In the genomic region with DNA sequence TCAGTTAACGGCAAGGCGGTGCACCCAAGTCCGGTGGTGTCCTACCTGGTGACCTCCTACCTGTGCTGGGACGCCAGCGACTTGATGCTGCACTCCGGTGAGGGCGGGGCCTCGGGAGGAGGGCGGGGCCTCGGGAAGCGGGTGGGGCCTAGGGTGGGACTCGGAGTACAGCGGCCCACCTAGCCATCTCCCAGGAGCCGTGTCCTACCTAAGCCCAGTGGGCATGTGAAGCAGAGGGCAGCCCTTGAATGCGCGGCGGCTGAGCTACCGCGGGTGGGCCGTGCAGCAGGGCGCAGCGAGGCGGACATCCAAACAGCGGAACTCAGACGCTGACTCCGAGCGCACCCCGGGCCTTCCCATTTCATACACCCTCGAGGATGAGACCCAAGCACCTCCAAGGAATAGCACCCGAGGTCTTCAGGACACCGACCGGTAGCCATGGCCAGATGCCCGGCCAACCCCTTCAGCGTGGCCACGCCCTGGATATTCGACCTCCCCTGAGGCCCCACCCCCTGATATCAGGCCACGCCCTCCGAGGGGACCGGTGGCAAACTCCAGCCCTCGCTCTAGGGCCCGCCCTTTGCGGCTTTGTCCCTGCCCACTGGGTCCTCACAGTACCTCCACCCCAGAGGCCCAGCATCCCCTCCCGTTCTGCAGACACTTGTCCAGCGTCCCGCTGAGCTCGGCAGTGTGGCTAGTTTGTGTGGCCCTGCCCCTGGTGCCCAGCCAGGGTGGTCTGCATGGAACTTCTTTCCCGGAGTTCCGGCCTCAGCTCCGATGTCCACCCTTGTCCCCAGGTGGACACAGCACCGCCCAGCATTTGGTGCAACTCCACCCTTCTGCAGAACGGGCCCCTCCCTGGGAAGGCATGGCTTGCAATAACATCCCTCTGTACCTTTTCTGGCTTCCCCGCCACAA, we compare ENCODE assay signal across 8 cellular contexts. TPM values are rescaled to one million over a fixed set of nuclear protein-coding genes. Genes with fewer than 3 reads are reported as not detected.
DNase-seq lines count a peak whose midpoint lies in the region; ATAC-seq, FAIRE-seq and TF ChIP-seq lines count a peak whose summit lies in the region.

No MANE protein-coding gene starts in this region.

- POLR2A ChIA-PET in OCI-LY7 (lab: Charles Lee): no interaction called here

- DNase-seq in COR-L47 (lab: John Stamatoyannopoulos, UW) (peak; percentile 33), OCI-LY7 (ENCODE audit: low spot score) (peak; percentile 71), lung (ENCODE audit: low spot score) (peak; percentile 31), urothelium cell line (ENCODE audit: low spot score) (peak; percentile 87), superior temporal gyrus (ENCODE audit: extremely low spot score) (no peak)

- 7% methylated on average over 51 to 52 of the region's 52 CpGs for WGBS in lung, 2 donors

- BruUV-seq in OCI-LY7 (replicated peaks; lab: Mats Ljungman, UMichigan): no TSS peak

- H3K4me3 ChIP-seq in OCI-LY7 (ENCODE audit: low read depth, low read length, poor library complexity, severe bottlenecking) (peak overlapping the region; percentile 71), lung (no peak overlapping the region)

- H3K9me2 ChIP-seq in OCI-LY7 (ENCODE audit: insufficient read depth, low read length): no peaks in the 10 kb centered on the region

- H3K27me3 Mint-ChIP-seq in brain: peaks cover 92% of the 10 kb centered on the region

- peak; percentile 53 for ATAC-seq in GM19023 (IDR thresholded peaks at IDR 0.05; ENCODE audit: unreplicated experiment)
- peak; percentile 60 for ATAC-seq in HG03066 (IDR thresholded peaks at IDR 0.05; ENCODE audit: low read depth, unreplicated experiment)
- ATAC-seq in lung (ENCODE audit: insufficient read depth, low FRiP score): no peak

- H3K27me3 ChIP-seq in lung (ENCODE audit: control insufficient read depth, insufficient read depth): peaks cover 3% of the 10 kb centered on the region

- H3K9me3 Mint-ChIP-seq in brain: peaks cover 0 to 22% (median 0%) of the 10 kb centered on the region in 5 experiments

- peak overlapping the region; percentile 83 for H3K4me2 ChIP-seq in OCI-LY7 (ENCODE audit: low read length)

- no peaks in the 10 kb centered on the region for H4K20me1 ChIP-seq in OCI-LY7 (ENCODE audit: insufficient read depth, low read length)

- H3K4me1 ChIP-seq in OCI-LY7 (ENCODE audit: insufficient read depth, low read length, poor library complexity, severe bottlenecking): peaks cover 30% of the 10 kb centered on the region
- H3K4me1 ChIP-seq in lung (ENCODE audit: control insufficient read depth in 2 of 2, insufficient read depth in 2 of 2, low read length in 2 of 2): no peaks in the 10 kb centered on the region

- FAIRE-seq in urothelium cell line (lab: Jason Lieb, UNC): no peak

- TF ChIP-seq CTCF in OCI-LY7 (conservative IDR thresholded peaks at IDR 0.05; ENCODE audit: low read length) (no peak), brain (conservative IDR thresholded peaks at IDR 0.05) (no peak), lung (IDR thresholded peaks at IDR 0.05; ENCODE audit: control extremely low read depth, extremely low read depth) (no peak)

- H3K27ac Mint-ChIP-seq in brain: peak overlapping the region in 1 of 5 experiments; percentile 67

- peak overlapping the region; percentile 66 to 84 (median 79) for H3K4me3 Mint-ChIP-seq in brain

- H3K27ac ChIP-seq in OCI-LY7 (ENCODE audit: low read depth, low read length, poor library complexity, severe bottlenecking): no peak overlapping the region
- H3K27ac ChIP-seq in lung (ENCODE audit: low read depth in 1 of 2, low read length in 1 of 2): no peak overlapping the region

- H3K9me3 ChIP-seq in OCI-LY7 (ENCODE audit: low read length) (no peaks in the 10 kb centered on the region), lung (ENCODE audit: control insufficient read depth in 2 of 2, insufficient read depth in 1 of 2, low read length in 1 of 2) (peaks cover 0 to 3% of the 10 kb centered on the region in 2 donors)

- CTCF ChIA-PET in OCI-LY7 (lab: Charles Lee; ENCODE audit: unreplicated experiment): no interaction called here

- no peaks in the 10 kb centered on the region for H3K79me2 ChIP-seq in OCI-LY7 (ENCODE audit: insufficient read depth, low read depth, low read length)

- no peaks in the 10 kb centered on the region for H3K36me3 Mint-ChIP-seq in brain

- H3K4me1 Mint-ChIP-seq in brain: peaks cover 27% of the 10 kb centered on the region

- peak overlapping the region; percentile 95 for H2AFZ ChIP-seq in OCI-LY7 (ENCODE audit: low read length)

- intact Hi-C loops in OCI-LY7 (cut with micrococcal nuclease; ENCODE audit: unreplicated experiment): loop anchor here (2.0 kb wide), 1 partner anchor 13 kb away; no protein-coding TSS in a partner anchor

- H3K36me3 ChIP-seq in OCI-LY7 (ENCODE audit: insufficient read depth, low read length) (no peaks in the 10 kb centered on the region), lung (ENCODE audit: control insufficient read depth in 2 of 2, insufficient read depth in 2 of 2, low read length in 2 of 2) (no peaks in the 10 kb centered on the region)

RNA-seq across cellular contexts. Expression of a gene that starts 5.4 kb away (rescaled TPM):
- not detected in 2 replicates for total RNA-seq in OCI-LY7 (2014; rRNA removed; shearing (Covaris generic))
- total RNA-seq in OCI-LY7 (2022) (3.4 and 5.1 TPM in 2 replicates), lung (under 1 TPM in 1 of 2 donors, not detected in 1; 0.92 TPM)
- polyA plus RNA-seq in brain (ENCODE audit: insufficient read depth, low read depth, low replicate concordance) (not detected), lung (under 1 TPM; 0.25 to 0.83 TPM)

RNA-seq across cellular contexts. Expression of a gene that starts 15.2 kb away (rescaled TPM):
- not detected in 2 replicates for total RNA-seq in OCI-LY7 (2014; rRNA removed; shearing (Covaris generic))
- total RNA-seq in OCI-LY7 (2022) (not detected in 2 replicates), lung (not detected)
- polyA plus RNA-seq in brain (ENCODE audit: insufficient read depth, low read depth, low replicate concordance) (not detected), lung (not detected)

RNA-seq across cellular contexts. Expression of a gene that starts 28.0 kb away (rescaled TPM):
- total RNA-seq in OCI-LY7 (2014; rRNA removed; shearing (Covaris generic)): not detected in 2 replicates
- total RNA-seq in OCI-LY7 (2022) (not detected in 2 replicates), lung (not detected)
- polyA plus RNA-seq in brain (ENCODE audit: insufficient read depth, low read depth, low replicate concordance) (not detected), lung (not detected)

RNA-seq across cellular contexts. Expression of a gene that starts 36.5 kb away (rescaled TPM):
- total RNA-seq in OCI-LY7 (2014; rRNA removed; shearing (Covaris generic)): not detected in 2 replicates
- total RNA-seq in OCI-LY7 (2022) (not detected in 2 replicates), lung (not detected)
- polyA plus RNA-seq in brain (ENCODE audit: insufficient read depth, low read depth, low replicate concordance) (not detected), lung (not detected)

RNA-seq across cellular contexts. Expression of a gene that starts 47.9 kb away (rescaled TPM):
- total RNA-seq in OCI-LY7 (2014; rRNA removed; shearing (Covaris generic)): not detected in 2 replicates
- not detected in 2 replicates for total RNA-seq in OCI-LY7 (2022)
- polyA plus RNA-seq in brain (ENCODE audit: insufficient read depth, low read depth, low replicate concordance): not detected
- total RNA-seq in lung: not detected
- not detected for polyA plus RNA-seq in lung
